Comparison of ENCODE assay signal across 8 cellular contexts in the genomic region with DNA sequence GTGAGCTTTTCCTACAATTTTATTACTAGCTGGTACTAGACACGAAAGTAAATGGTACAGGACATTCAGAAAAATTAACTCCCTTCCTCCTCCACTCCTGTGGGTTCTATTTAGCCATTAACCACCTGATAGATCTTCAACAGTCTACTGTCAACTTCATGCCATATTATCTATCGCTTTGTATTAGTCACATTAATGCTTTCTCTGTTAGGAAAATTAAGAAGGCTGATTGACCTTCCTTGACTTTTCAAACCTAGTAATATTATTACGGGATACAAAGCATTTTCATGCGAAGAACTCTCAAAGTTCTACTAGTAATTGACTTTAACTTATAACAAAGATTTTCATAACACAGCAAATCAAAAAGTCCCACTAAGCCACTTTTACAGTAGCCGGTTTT. TPM values are rescaled to one million over a fixed set of nuclear protein-coding genes. Genes with fewer than 3 reads are reported as not detected.
DNase-seq lines count a peak whose midpoint lies in the region; ATAC-seq and TF ChIP-seq lines count a peak whose summit lies in the region.

No MANE protein-coding gene starts in this region.

- DNase-seq in GM13977 (ENCODE audit: low spot score): peak; percentile 23
- DNase-seq in SK-N-MC (ENCODE audit: low read depth, low spot score): no peak
- DNase-seq in fibroblast of the aortic adventitia (ENCODE audit: low read depth): no peak
- no peak for DNase-seq in sigmoid colon
- DNase-seq in NCI-H1092 treated with DMSO at 0.1 percent for 48 hours (lab: John Stamatoyannopoulos, UW): no peak
- no peak for DNase-seq in COLO829 (ENCODE audit: low spot score)
- DNase-seq in activated gamma-delta T cell (lab: John Stamatoyannopoulos, UW): no peak

- no peaks in the 10 kb centered on the region for H3K27me3 ChIP-seq in sigmoid colon

- TF ChIP-seq CTCF in GM13977 (IDR thresholded peaks at IDR 0.05; ENCODE audit: extremely low read depth, insufficient read depth, missing control alignments): no peak
- no peak for TF ChIP-seq CTCF in fibroblast of the aortic adventitia (IDR thresholded peaks at IDR 0.05; ENCODE audit: insufficient read depth, low read length)
- TF ChIP-seq CTCF in sigmoid colon (IDR thresholded peaks at IDR 0.05): no peak

- H3K27ac ChIP-seq in SK-N-MC: no peak overlapping the region
- H3K27ac ChIP-seq in sigmoid colon: peak overlapping the region in 1 of 4 donors; percentile 91

- TF ChIP-seq POLR2A in sigmoid colon (IDR thresholded peaks at IDR 0.05): no peak

- in situ Hi-C loops in GM13977 (cut with MboI; ENCODE audit: low pct_unique_long_range_greater_than_20kb, low sequenced_read_pairs, unreplicated experiment): no loop called here

- peaks cover 30% of the 10 kb centered on the region for H3K36me3 ChIP-seq in SK-N-MC (ENCODE audit: insufficient read depth, low read length)
- H3K36me3 ChIP-seq in sigmoid colon: peaks cover 0 to 5% (median 0%) of the 10 kb centered on the region in 4 donors

- H3K9ac ChIP-seq in SK-N-MC (ENCODE audit: insufficient read length): peak overlapping the region; percentile 97

- peaks cover 0 to 25% (median 15%) of the 10 kb centered on the region in 4 donors for H3K4me1 ChIP-seq in sigmoid colon

- WGBS in sigmoid colon, 2 donors: 24 to 38% methylated on average over 5 of the region's 5 CpGs

- H3K9me3 ChIP-seq in SK-N-MC (ENCODE audit: low read depth, low read length) (no peaks in the 10 kb centered on the region), sigmoid colon (no peaks in the 10 kb centered on the region)

- no peak for TF ChIP-seq EP300 in sigmoid colon (IDR thresholded peaks at IDR 0.05)

- intact Hi-C loops in sigmoid colon (cut with DNase I): loop anchor here (10.0 kb wide), 2 partner anchors 243 to 537 kb away; no protein-coding TSS in a partner anchor

- no peak for ATAC-seq in HG03442 (IDR thresholded peaks at IDR 0.05; ENCODE audit: unreplicated experiment)

- H3K4me3 ChIP-seq in SK-N-MC (peak overlapping the region; percentile 81), fibroblast of the aortic adventitia (ENCODE audit: low read depth, low read length) (peak overlapping the region; percentile 90), sigmoid colon (peak overlapping the region; percentile 82 to 99 (median 98))

RNA-seq across cellular contexts. Expression of gene TEX10, which starts 1.2 kb away (rescaled TPM):
- 36.0 and 41.6 TPM in 2 replicates for total RNA-seq in fibroblast of the aortic adventitia (ENCODE audit: low replicate concordance)
- 10 to 100 TPM; 15.0 to 19.6 (median 17.1) TPM for total RNA-seq in sigmoid colon
- polyA plus RNA-seq in sigmoid colon: 1 to 10 TPM; 3.2 to 7.4 (median 4.8) TPM
